21 cellular contexts compared by ENCODE assay signal in the genomic region with DNA sequence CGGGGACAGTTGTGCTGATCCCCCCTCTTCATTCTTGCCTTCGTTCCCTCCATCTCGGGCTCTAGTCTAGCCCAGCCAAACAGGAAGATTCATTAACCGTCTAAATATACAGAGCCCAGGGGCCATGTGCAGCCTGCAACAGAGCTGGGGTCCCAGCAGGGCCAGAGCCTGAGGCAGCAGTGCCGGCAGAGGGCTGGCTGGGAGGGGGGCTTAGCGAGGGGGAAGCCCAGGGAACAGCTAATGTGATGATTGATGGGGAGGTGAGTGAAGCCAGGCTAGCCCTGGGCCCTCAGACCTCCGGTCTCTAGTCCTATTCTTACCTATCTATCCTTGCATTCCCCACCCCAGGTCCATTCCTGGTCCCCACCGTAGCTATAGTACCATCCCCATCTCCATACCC.
"Had no signal": no experiment of that assay in that cellular context is flagged by ENCODE, and none has a peak within 500 bp of the region (broad histone marks: within the 10 kb centered on the region; RNA-seq: fewer than 3 reads in every experiment).

No MANE protein-coding gene starts in this region.

- ATAC-seq: Panc1, PC-3, T-cell had no signal

- H3K9me3 Mint-ChIP-seq: T-cell; T-helper 1 cell treated with Interleukin-12 subunit alpha and Interleukin-12 subunit beta and Interleukin-4 antibody, amounts not matched to agents 30 μg/mL and 1 μg/mL, for 36 hours had no signal

- H3K4me1 Mint-ChIP-seq: T-cell had no signal

- H3K4me3 Mint-ChIP-seq: T-cell; T-helper 1 cell treated with Interleukin-12 subunit alpha and Interleukin-12 subunit beta and Interleukin-4 antibody, amounts not matched to agents 30 μg/mL and 1 μg/mL, for 36 hours had no signal

- H3K27ac Mint-ChIP-seq: T-cell; T-helper 1 cell treated with Interleukin-12 subunit alpha and Interleukin-12 subunit beta and Interleukin-4 antibody, amounts not matched to agents 30 μg/mL and 1 μg/mL, for 36 hours had no signal

- H3K27ac ChIP-seq: RWPE1 had no signal

- DNase-seq: KBM-7, MV-4-11, NCI-H1048, NCI-H1105, NCI-H1417, NCI-H1436 treated with DMSO at 0.1 percent for 48 hours, NCI-H1694, NCI-H187 treated with DMSO at 0.1 percent for 48 hours, NCI-H2029 treated with DMSO at 0.1 percent for 48 hours, NCI-H2171 treated with DMSO at 0.1 percent for 48 hours, NCI-H345, NCI-H446 treated with DMSO at 0.1 percent for 48 hours, NCI-H510A treated with DMSO at 0.1 percent for 48 hours, NCI-H526, PC-3, SHP77, SW 1271, T-cell had no signal

- H3K36me3 Mint-ChIP-seq: T-cell had no signal
